In genomic region chr18:43396266-43396665, GRCh38 we compare ENCODE assay signal across 8 cellular contexts.
A peak's percentile ranks its signal among the peaks of the same experiment; 100 is the strongest.
DNase-seq lines count a peak whose midpoint lies in the region; TF ChIP-seq lines count a peak whose summit lies in the region.

No MANE protein-coding gene starts in this region.

- H3K4me3 Mint-ChIP-seq in endothelial cell (ENCODE audit: unreplicated experiment), result no peak overlapping the region

- H3K27me3 Mint-ChIP-seq in endothelial cell (ENCODE audit: unreplicated experiment), result no peaks in the 10 kb centered on the region

- no peak overlapping the region for H3K4me3 ChIP-seq in effector memory CD4-positive, alpha-beta T cell (ENCODE audit: insufficient read depth, low read depth, low read length, poor library complexity, severe bottlenecking)

- TF ChIP-seq CTCF in endothelial cell (IDR thresholded peaks at IDR 0.05; ENCODE audit: unreplicated experiment) (peak; percentile 43), GM13976 (IDR thresholded peaks at IDR 0.05; ENCODE audit: borderline replicate concordance, control extremely low read depth, extremely low read depth, insufficient read depth, missing control alignments) (no peak)

- no peak overlapping the region for H3K27ac ChIP-seq in effector memory CD4-positive, alpha-beta T cell (ENCODE audit: insufficient read depth, low read length, poor library complexity, severe bottlenecking)

- H3K9me3 ChIP-seq in effector memory CD4-positive, alpha-beta T cell (ENCODE audit: control insufficient read depth, low read length), result no peaks in the 10 kb centered on the region

- no peaks in the 10 kb centered on the region for H3K36me3 Mint-ChIP-seq in endothelial cell (ENCODE audit: low read depth, unreplicated experiment)

- H3K36me3 ChIP-seq in effector memory CD4-positive, alpha-beta T cell (ENCODE audit: control insufficient read depth, insufficient read depth, low read length), result no peaks in the 10 kb centered on the region

- H3K9me3 Mint-ChIP-seq in endothelial cell (ENCODE audit: unreplicated experiment), result no peaks in the 10 kb centered on the region

- H3K4me1 ChIP-seq in effector memory CD4-positive, alpha-beta T cell (ENCODE audit: control insufficient read depth, insufficient read depth, low read length, poor library complexity, severe bottlenecking), result no peaks in the 10 kb centered on the region

- DNase-seq in NCI-H1092 treated with DMSO at 0.1 percent for 48 hours (lab: John Stamatoyannopoulos, UW) (peak; percentile 37), NCI-H1092 (lab: John Stamatoyannopoulos, UW) (no peak), NCI-H69 (lab: John Stamatoyannopoulos, UW) (peak; percentile 76), endothelial cell (ENCODE audit: low spot score) (peak; percentile 13), renal cortical epithelial cell (ENCODE audit: low read depth) (peak; percentile 41), NCI-H1930 (lab: John Stamatoyannopoulos, UW) (no peak), GM13976 (ENCODE audit: low spot score) (no peak)
- no peak for DNase-seq in effector memory CD4-positive, alpha-beta T cell

- in situ Hi-C loops in GM13976 (cut with MboI; ENCODE audit: low sequenced_read_pairs, unreplicated experiment), result no loop called here

- H3K4me1 Mint-ChIP-seq in endothelial cell (ENCODE audit: unreplicated experiment), result no peaks in the 10 kb centered on the region

- H3K27ac Mint-ChIP-seq in endothelial cell (ENCODE audit: unreplicated experiment), result no peak overlapping the region

- no peaks in the 10 kb centered on the region for H3K27me3 ChIP-seq in effector memory CD4-positive, alpha-beta T cell (replicated peaks; ENCODE audit: control insufficient read depth, insufficient read depth, low read length, poor library complexity, severe bottlenecking)

Comparison
In these comparisons a context has a peak if more than half of its experiments do, and no peak if none do; other contexts are left out.
1. DNase-seq: peak in NCI-H1092 treated with DMSO at 0.1 percent for 48 hours (single experiment), NCI-H69 (single experiment), endothelial cell (single experiment) and renal cortical epithelial cell (single experiment); none in NCI-H1092 (single experiment), NCI-H1930 (0 of 2), effector memory CD4-positive, alpha-beta T cell (0 of 3) and GM13976 (single experiment).